In genomic region chr3:195182470-195182795, GRCh38 we compare ENCODE assay signal across 11 cellular contexts.
DNase-seq lines count a peak whose midpoint lies in the region; ATAC-seq, FAIRE-seq and TF ChIP-seq lines count a peak whose summit lies in the region.
"Had no signal": no experiment of that assay in that cellular context is flagged by ENCODE, and none has a peak within 500 bp of the region (broad histone marks: within the 10 kb centered on the region; RNA-seq: fewer than 3 reads in every experiment).

No MANE protein-coding gene starts in this region.

- H3K36me3 ChIP-seq in HEK293 (ENCODE audit: control insufficient read depth in 2 of 2, insufficient read depth in 1 of 2, low read length in 2 of 2) (no peaks in the 10 kb centered on the region), astrocyte (ENCODE audit: insufficient read depth, low read length) (no peaks in the 10 kb centered on the region), kidney (ENCODE audit: control insufficient read depth in 1 of 2, insufficient read depth in 2 of 2, low read length in 2 of 2) (no peaks in the 10 kb centered on the region)
- H3K36me3 ChIP-seq: colonic mucosa had no signal

- H3K4me2 ChIP-seq in astrocyte (ENCODE audit: low read length): peak overlapping the region; percentile 61

- CTCF ChIA-PET in HEK293 (lab: Yijun Ruan, JAX): no interaction called here

- H3K4me3 Mint-ChIP-seq in astrocyte (ENCODE audit: unreplicated experiment): no peak overlapping the region
- H3K4me3 Mint-ChIP-seq: neural crest cell had no signal

- no peak overlapping the region for H2AFZ ChIP-seq in astrocyte (ENCODE audit: low read depth, low read length)

- H3K79me2 ChIP-seq in astrocyte (ENCODE audit: insufficient read depth, low read length): peaks cover 18% of the 10 kb centered on the region

- intact Hi-C loops in kidney (cut with DNase I): no loop called here

- FAIRE-seq in astrocyte (lab: Jason Lieb, UNC) (no peak), kidney (lab: Jason Lieb, UNC) (no peak)

- H3K27ac ChIP-seq in HEK293 (ENCODE audit: extremely low read depth, low read depth, low read length) (no peak overlapping the region), astrocyte (ENCODE audit: low read depth, low read length) (peak overlapping the region; percentile 5), kidney (ENCODE audit: low read depth in 2 of 2, low read length in 2 of 2) (no peak overlapping the region)
- H3K27ac ChIP-seq: colonic mucosa had no signal

- peak overlapping the region; percentile 11 for H3K9ac ChIP-seq in astrocyte (ENCODE audit: low read length)
- H3K9ac ChIP-seq in kidney (ENCODE audit: low read length in 2 of 2): no peak overlapping the region

- H3K27me3 Mint-ChIP-seq in astrocyte (ENCODE audit: low read depth, unreplicated experiment): no peaks in the 10 kb centered on the region

- TF ChIP-seq CTCF in HEK293 (tag by site-specific recombination; IDR thresholded peaks at IDR 0.05): no peak
- TF ChIP-seq CTCF in astrocyte (IDR thresholded peaks at IDR 0.05; ENCODE audit: insufficient read depth, low read depth, low read length): no peak
- no peak for TF ChIP-seq CTCF in kidney (IDR thresholded peaks at IDR 0.05; ENCODE audit: borderline replicate concordance, extremely low read depth, insufficient read depth)

- H3K27me3 ChIP-seq in astrocyte (ENCODE audit: insufficient read depth, low read length): no peaks in the 10 kb centered on the region
- H3K27me3 ChIP-seq: colonic mucosa had no signal

- no peaks in the 10 kb centered on the region for H3K9me3 Mint-ChIP-seq in astrocyte (ENCODE audit: unreplicated experiment)

- H3K36me3 Mint-ChIP-seq in astrocyte (ENCODE audit: low read depth, unreplicated experiment): peaks cover 6% of the 10 kb centered on the region

- H3K9me3 ChIP-seq in HEK293 (ENCODE audit: control insufficient read depth, insufficient read depth, low read depth, low read length): no peaks in the 10 kb centered on the region
- H3K9me3 ChIP-seq in astrocyte (ENCODE audit: insufficient read depth, low read depth, low read length): no peaks in the 10 kb centered on the region
- H3K9me3 ChIP-seq in kidney (ENCODE audit: control insufficient read depth in 1 of 2, low read length in 2 of 2): no peaks in the 10 kb centered on the region
- H3K9me3 ChIP-seq: colonic mucosa had no signal

- H4K20me1 ChIP-seq in astrocyte (ENCODE audit: insufficient read depth, low read length): no peaks in the 10 kb centered on the region

- H3K4me1 ChIP-seq in HEK293 (ENCODE audit: control insufficient read depth, insufficient read depth, low read length): no peaks in the 10 kb centered on the region
- peaks cover 33% of the 10 kb centered on the region for H3K4me1 ChIP-seq in astrocyte (ENCODE audit: insufficient read depth, low read length)
- peaks cover 2 to 12% of the 10 kb centered on the region in 2 donors for H3K4me1 ChIP-seq in kidney (ENCODE audit: control insufficient read depth in 1 of 2, insufficient read depth in 1 of 2, low read depth in 1 of 2, low read length in 2 of 2)
- H3K4me1 ChIP-seq: colonic mucosa had no signal

- POLR2A ChIA-PET in HEK293 (lab: Yijun Ruan, JAX): no interaction called here

- peaks cover 63% of the 10 kb centered on the region for H3K4me1 Mint-ChIP-seq in astrocyte (ENCODE audit: low read depth, unreplicated experiment)

- ATAC-seq in GM19467 (IDR thresholded peaks at IDR 0.05; ENCODE audit: unreplicated experiment) (no peak), GM21717 (IDR thresholded peaks at IDR 0.05; ENCODE audit: unreplicated experiment) (no peak)

- peak overlapping the region; percentile 90 for H3K27ac Mint-ChIP-seq in astrocyte (ENCODE audit: unreplicated experiment)

- peak; percentile 57 for DNase-seq in AG08396 (ENCODE audit: low spot score)
- peak; percentile 75 for DNase-seq in astrocyte (ENCODE audit: low read depth)
- peak; percentile 87 for DNase-seq in left kidney (ENCODE audit: low read depth, low spot score)
- DNase-seq in mucosa of gallbladder (ENCODE audit: low spot score): no peak
- DNase-seq in kidney: no peak
- DNase-seq: colonic mucosa, T-helper 9 cell had no signal

- H3K4me3 ChIP-seq in HEK293 (ENCODE audit: low read depth, low read length): no peak overlapping the region
- no peak overlapping the region for H3K4me3 ChIP-seq in astrocyte (ENCODE audit: insufficient read depth, low read depth, low read length)
- H3K4me3 ChIP-seq in kidney (ENCODE audit: low read length in 2 of 2): no peak overlapping the region
- H3K4me3 ChIP-seq: colonic mucosa had no signal

TF ChIP-seq in HEK293, 187 proteins besides CTCF, POLR2A, EP300 and RAD21:
- TF ChIP-seq ZNF792 (tag by site-specific recombination; IDR thresholded peaks at IDR 0.05) (no peak), TRIM28 (IDR thresholded peaks at IDR 0.05; ENCODE audit: borderline replicate concordance, low read length) (peak; percentile 23; the same call in 1 of the 2 replicates), ZNF561 (tag by site-specific recombination; IDR thresholded peaks at IDR 0.05; ENCODE audit: borderline replicate concordance) (no peak), PRDM4 (tag by site-specific recombination; IDR thresholded peaks at IDR 0.05) (no peak), ZBTB17 (tag by site-specific recombination; IDR thresholded peaks at IDR 0.05) (peak; percentile 60)

Comparison
In these comparisons a context has a peak if more than half of its experiments do, and no peak if none do; other contexts are left out.
1. DNase-seq: peak in AG08396 (single experiment), astrocyte (single experiment) and left kidney (single experiment); none in mucosa of gallbladder (single experiment) and kidney (single experiment).